11 cellular contexts compared by ENCODE assay signal in the genomic region with DNA sequence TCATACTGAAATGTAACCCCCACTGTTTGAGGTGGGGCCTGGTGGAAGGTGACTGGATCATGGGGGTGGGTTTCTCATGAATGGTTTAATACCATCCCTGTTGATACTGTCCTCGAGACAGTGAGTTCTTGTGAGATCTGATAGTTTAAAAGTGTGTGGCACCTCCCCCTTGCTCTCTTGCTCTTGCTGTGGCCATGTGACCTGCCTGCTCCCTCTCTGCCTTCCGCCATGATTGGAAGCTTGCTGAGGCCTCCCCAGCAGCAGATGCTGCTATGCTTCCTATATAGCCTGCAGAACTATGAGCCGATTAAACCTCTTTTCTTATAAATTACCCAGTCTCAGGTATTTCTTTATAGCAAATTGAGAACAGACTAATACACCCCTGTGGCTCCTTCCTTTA. TPM values are rescaled to one million over a fixed set of nuclear protein-coding genes. Genes with fewer than 3 reads are reported as not detected.
DNase-seq lines count a peak whose midpoint lies in the region; ATAC-seq and TF ChIP-seq lines count a peak whose summit lies in the region.
"Had no signal": no experiment of that assay in that cellular context is flagged by ENCODE, and none has a peak within 500 bp of the region (broad histone marks: within the 10 kb centered on the region; RNA-seq: fewer than 3 reads in every experiment).

No MANE protein-coding gene starts in this region.

- ATAC-seq in gastroesophageal sphincter (no peak), GM21723 (IDR thresholded peaks at IDR 0.05; ENCODE audit: unreplicated experiment) (no peak)

- TF ChIP-seq CTCF in HFFc6 (IDR thresholded peaks at IDR 0.05): no peak
- TF ChIP-seq CTCF in gastroesophageal sphincter (IDR thresholded peaks at IDR 0.05): no peak

- peak overlapping the region; percentile 18; the same call in 1 of the 2 replicates for H3K4me3 Mint-ChIP-seq in HFFc6
- no peak overlapping the region for H3K4me3 Mint-ChIP-seq in activated naive CD8-positive, alpha-beta T cell

- TF ChIP-seq EP300 in gastroesophageal sphincter (IDR thresholded peaks at IDR 0.05): no peak

- no peaks in the 10 kb centered on the region for H3K9me3 ChIP-seq in gastroesophageal sphincter
- H3K9me3 ChIP-seq in skeletal muscle tissue (ENCODE audit: control insufficient read depth in 3 of 3, low read length in 3 of 3): no peaks in the 10 kb centered on the region

- H3K27me3 ChIP-seq in gastroesophageal sphincter (no peaks in the 10 kb centered on the region), skeletal muscle tissue (ENCODE audit: control insufficient read depth in 3 of 3, insufficient read depth in 3 of 3, low read length in 3 of 3) (no peaks in the 10 kb centered on the region)

- H3K27ac Mint-ChIP-seq in HFFc6: peak overlapping the region; percentile 86
- H3K27ac Mint-ChIP-seq in activated naive CD8-positive, alpha-beta T cell: peak overlapping the region; percentile 65

- H3K4me3 ChIP-seq in gastroesophageal sphincter: no peak overlapping the region
- H3K4me3 ChIP-seq in skeletal muscle tissue (ENCODE audit: low read length in 3 of 3): no peak overlapping the region

- H3K27ac ChIP-seq in gastroesophageal sphincter (peak overlapping the region; percentile 52 to 84 (median 74)), skeletal muscle tissue (ENCODE audit: low read depth, low read length) (peak overlapping the region; percentile 71)

- DNase-seq in HFFc6 (no peak), HuH-7 (ENCODE audit: low spot score) (no peak), NCI-H187 treated with DMSO at 0.1 percent for 48 hours (lab: John Stamatoyannopoulos, UW) (no peak)
- no peak for DNase-seq in stimulated activated CD4-positive, alpha-beta T cell treated with anti-CD3 and anti-CD28 coated beads, Interleukin-4, amount 100 ng/mL, for 24 hours
- DNase-seq: activated T-cell treated with anti-CD3 and anti-CD28 coated beads, Interleukin-2, amount 50 U/mL, for 1 hour; cortex of kidney; NCI-H2171 had no signal

- peaks cover 2% of the 10 kb centered on the region for H3K27me3 Mint-ChIP-seq in HFFc6 (ENCODE audit: insufficient read depth)
- H3K27me3 Mint-ChIP-seq in activated naive CD8-positive, alpha-beta T cell: no peaks in the 10 kb centered on the region

- no peak for TF ChIP-seq POLR2A in gastroesophageal sphincter (IDR thresholded peaks at IDR 0.05)

- H3K9ac ChIP-seq in skeletal muscle tissue (ENCODE audit: low read depth in 1 of 3, low read length in 3 of 3): peak overlapping the region in 1 of 3 donors; percentile 17

- WGBS in gastroesophageal sphincter (ENCODE audit: low coverage in 1 of 2), 2 donors: 57 to 93% methylated on average over 2 to 3 of the region's 3 CpGs

- no peaks in the 10 kb centered on the region for H3K9me3 Mint-ChIP-seq in HFFc6
- H3K9me3 Mint-ChIP-seq in activated naive CD8-positive, alpha-beta T cell (ENCODE audit: low read depth): no peaks in the 10 kb centered on the region

- peaks cover 50% of the 10 kb centered on the region for H3K4me1 Mint-ChIP-seq in HFFc6 (ENCODE audit: low read depth)
- H3K4me1 Mint-ChIP-seq in activated naive CD8-positive, alpha-beta T cell (ENCODE audit: low read depth): peaks cover 40% of the 10 kb centered on the region

- peaks cover 17% of the 10 kb centered on the region for H3K36me3 Mint-ChIP-seq in HFFc6 (ENCODE audit: low read depth)
- H3K36me3 Mint-ChIP-seq in activated naive CD8-positive, alpha-beta T cell: peaks cover 13% of the 10 kb centered on the region

- peaks cover 3 to 41% of the 10 kb centered on the region in 2 donors for H3K36me3 ChIP-seq in gastroesophageal sphincter
- peaks cover 17 to 26% (median 23%) of the 10 kb centered on the region in 3 donors for H3K36me3 ChIP-seq in skeletal muscle tissue (ENCODE audit: control insufficient read depth in 3 of 3, insufficient read depth in 3 of 3, low read length in 3 of 3)

- H3K4me1 ChIP-seq in gastroesophageal sphincter (peaks cover 3 to 59% (median 25%) of the 10 kb centered on the region in 3 donors), skeletal muscle tissue (ENCODE audit: control insufficient read depth in 3 of 3, insufficient read depth in 3 of 3, low read length in 3 of 3) (peaks cover 7 to 30% (median 17%) of the 10 kb centered on the region in 3 donors)

RNA-seq across cellular contexts. Expression of gene STAT3, which starts 40.6 kb away (rescaled TPM):
- 10 to 100 TPM; 65.3 to 74.5 (median 68.8) TPM for total RNA-seq in HFFc6 (2021; fragmentation: NEBNext Ultra II Directional; extraction: Animal tissue kit (Norgen Biotek cat#: 25700))
- total RNA-seq in gastroesophageal sphincter (100 to 1,000 TPM; 146 to 253 (median 205) TPM), skeletal muscle tissue (44.9 TPM)

RNA-seq across cellular contexts. Expression of gene STAT5A, which starts 59.3 kb away (rescaled TPM):
- total RNA-seq in HFFc6 (2021; fragmentation: NEBNext Ultra II Directional; extraction: Animal tissue kit (Norgen Biotek cat#: 25700)): 1 to 10 TPM in 1 of 6 experiments, under 1 TPM in 5; 0.27 to 1.0 (median 0.53) TPM
- total RNA-seq in gastroesophageal sphincter (10 to 100 TPM; 61.8 to 80.8 (median 71.4) TPM), skeletal muscle tissue (18.3 TPM)
